Comparison of ENCODE assay signal across 13 cellular contexts in genomic region chr7:80231719-80232118, GRCh38.
A peak's percentile ranks its signal among the peaks of the same experiment; 100 is the strongest.
DNase-seq lines count a peak whose midpoint lies in the region; TF ChIP-seq lines count a peak whose summit lies in the region.
"Had no signal": no experiment of that assay in that cellular context is flagged by ENCODE, and none has a peak within 500 bp of the region (broad histone marks: within the 10 kb centered on the region; RNA-seq: fewer than 3 reads in every experiment).

No MANE protein-coding gene starts in this region.

- H3K9me3 ChIP-seq in mammary epithelial cell (replicated peaks; ENCODE audit: insufficient read depth, low read length) (no peaks in the 10 kb centered on the region), ascending aorta (no peaks in the 10 kb centered on the region)

- H3K27ac ChIP-seq in mammary epithelial cell (ENCODE audit: insufficient read depth, low read depth, low read length) (peak overlapping the region; percentile 59), ascending aorta (no peak overlapping the region), dorsolateral prefrontal cortex (no peak overlapping the region)
- H3K27ac ChIP-seq: WERI-Rb-1 had no signal

- H4K20me1 ChIP-seq in mammary epithelial cell (ENCODE audit: insufficient read depth, low read length), result no peaks in the 10 kb centered on the region

- H3K4me3 ChIP-seq in mammary epithelial cell (replicated peaks in 1 of 3; ENCODE audit: insufficient read depth in 1 of 3, low read depth in 2 of 3, low read length in 3 of 3), result no peak overlapping the region
- no peak overlapping the region for H3K4me3 ChIP-seq in ascending aorta
- H3K4me3 ChIP-seq in dorsolateral prefrontal cortex, result no peak overlapping the region

- peak overlapping the region; percentile 3 for H3K4me2 ChIP-seq in mammary epithelial cell (ENCODE audit: insufficient read depth, low read depth, low read length)

- peaks cover 25% of the 10 kb centered on the region for H3K4me1 ChIP-seq in mammary epithelial cell (ENCODE audit: insufficient read depth, low read length)
- no peaks in the 10 kb centered on the region for H3K4me1 ChIP-seq in ascending aorta

- no peaks in the 10 kb centered on the region for H3K36me3 ChIP-seq in mammary epithelial cell (ENCODE audit: insufficient read depth, low read length)
- no peaks in the 10 kb centered on the region for H3K36me3 ChIP-seq in ascending aorta
- H3K36me3 ChIP-seq: WERI-Rb-1 had no signal

- no TSS peak for BruUV-seq in mammary epithelial cell (replicated peaks; lab: Mats Ljungman, UMichigan)

- no peaks in the 10 kb centered on the region for H3K27me3 ChIP-seq in mammary epithelial cell (ENCODE audit: insufficient read depth, low read length)
- H3K27me3 ChIP-seq in ascending aorta, result no peaks in the 10 kb centered on the region
- no peaks in the 10 kb centered on the region for H3K27me3 ChIP-seq in dorsolateral prefrontal cortex

- peak overlapping the region; percentile 52 for H2AFZ ChIP-seq in mammary epithelial cell (ENCODE audit: low read depth, low read length)

- intact Hi-C loops in mammary epithelial cell (cut with micrococcal nuclease), result loop anchor here (5.0 kb wide), 1 partner anchor 161 kb away; no protein-coding TSS in a partner anchor
- intact Hi-C loops in ascending aorta (cut with DNase I), result no loop called here
- intact Hi-C loops in dorsolateral prefrontal cortex (cut with DNase I), result no loop called here

- H3K9ac ChIP-seq in mammary epithelial cell (ENCODE audit: insufficient read depth, low read length), result no peak overlapping the region

- DNase-seq in AG20443 (ENCODE audit: low spot score) (peak; percentile 68), HPDE6-E6E7 (ENCODE audit: extremely low spot score) (peak; percentile 58), mammary epithelial cell (peak; percentile 84), myocyte (ENCODE audit: low read depth) (peak; percentile 23), ascending aorta (ENCODE audit: low spot score in 2 of 2) (no peak), NCI-H526 (lab: John Stamatoyannopoulos, UW) (no peak), dorsolateral prefrontal cortex (no peak)
- DNase-seq: activated CD8-positive, alpha-beta memory T cell treated with anti-CD3 and anti-CD28 coated beads, Interleukin-2, amount 50 U/mL, for 4 hours; amniotic stem cell; CD4-positive, alpha-beta T cell; kidney; SW 1271; WERI-Rb-1 had no signal

- no peaks in the 10 kb centered on the region for H3K79me2 ChIP-seq in mammary epithelial cell (ENCODE audit: insufficient read depth, low read length)

- 69% methylated on average over 1 of the region's 2 CpGs for WGBS in mammary epithelial cell (ENCODE audit: low coverage, missing lambda C conversion rate)

- CTCF ChIA-PET in mammary epithelial cell (lab: Charles Lee; ENCODE audit: low non-redundant PET), result interaction anchor here (0.8 kb wide), 1 partner anchor 161 kb away, joined by 8 read pairs; no protein-coding TSS in a partner anchor

- no peak for TF ChIP-seq CTCF in mammary epithelial cell (conservative IDR thresholded peaks at IDR 0.05 in 1 of 2, IDR thresholded peaks at IDR 0.05 in 1 of 2; ENCODE audit: extremely low read depth in 1 of 2, insufficient read depth in 1 of 2, low read depth in 1 of 2, low read length in 2 of 2)
- TF ChIP-seq CTCF in ascending aorta (IDR thresholded peaks at IDR 0.05), result no peak
- no peak for TF ChIP-seq CTCF in dorsolateral prefrontal cortex (IDR thresholded peaks at IDR 0.05 in 54 of 56, conservative IDR thresholded peaks at IDR 0.05 in 2 of 56; ENCODE audit: low read depth in 1 of 56, partially characterized antibody in 56 of 56)

- in situ Hi-C loops in mammary epithelial cell (cut with MboI; ENCODE audit: low sequenced_read_pairs in 2 of 2), result no loop called here

- dilution Hi-C loops in mammary epithelial cell (cut with HindIII; ENCODE audit: low sequenced_read_pairs), result loop anchor here (5.0 kb wide), 2 partner anchors 76 to 94 kb away; no protein-coding TSS in a partner anchor

Comparison
In these comparisons a context has a peak if more than half of its experiments do, and no peak if none do; other contexts are left out.
1. DNase-seq: peak in AG20443 (single experiment), HPDE6-E6E7 (single experiment), mammary epithelial cell (single experiment) and myocyte (single experiment); none in ascending aorta (0 of 2), NCI-H526 (0 of 2) and dorsolateral prefrontal cortex (0 of 10).